Comparison of ENCODE assay signal across 8 cellular contexts in genomic region chr14:76812422-76813383, GRCh38. TPM values are rescaled to one million over a fixed set of nuclear protein-coding genes. Genes with fewer than 3 reads are reported as not detected.
DNase-seq lines count a peak whose midpoint lies in the region; ATAC-seq and TF ChIP-seq lines count a peak whose summit lies in the region.

Gene ANGEL1 (minus strand): TSS chr14:76812882. CDS start chr14:76812827, 55 bp downstream.

- no peak for TF ChIP-seq CTCF in BE2C (IDR thresholded peaks at IDR 0.05; ENCODE audit: low read depth, low read length)

- H3K4me3 ChIP-seq in BE2C (ENCODE audit: low read depth, low read length): peak within 1 kb of the TSS; percentile 88

- H3K9me3 ChIP-seq in BE2C: no peaks in the 10 kb centered on the region

- ATAC-seq in GM19324 (IDR thresholded peaks at IDR 0.05; ENCODE audit: low FRiP score, unreplicated experiment) (peak; percentile 87), HG03469 (IDR thresholded peaks at IDR 0.05; ENCODE audit: unreplicated experiment) (peak; percentile 54)

- peak within 1 kb of the TSS; percentile 84 for H3K27ac ChIP-seq in cingulate gyrus (ENCODE audit: low read depth, low read length)

- DNase-seq in BE2C: peak; percentile 97
- DNase-seq in NCI-H526 (lab: John Stamatoyannopoulos, UW): peak; percentile 85 to 97
- peak; percentile 97 for DNase-seq in activated CD4-positive, alpha-beta T cell treated with anti-CD3 and anti-CD28 coated beads for 48 hours
- peak; percentile 81 for DNase-seq in kidney glomerular epithelial cell (lab: John Stamatoyannopoulos, UW)
- peak; percentile 90 to 94 for DNase-seq in stimulated activated CD4-positive, alpha-beta T cell treated with anti-CD3 and anti-CD28 coated beads, Interleukin-15, amount 100 ng/mL, for 48 hours (ENCODE audit: low read depth in 2 of 2)

- H3K36me3 ChIP-seq in BE2C: peaks cover 5% of the 10 kb centered on the region

- no peaks in the 10 kb centered on the region for H3K27me3 ChIP-seq in BE2C

- peaks cover 8% of the 10 kb centered on the region for H3K4me1 ChIP-seq in BE2C

RNA-seq across cellular contexts. Expression of gene ANGEL1, which starts in this region (rescaled TPM):
- polyA plus RNA-seq in BE2C (2012; ENCODE audit: insufficient read depth, insufficient read length, low read depth): 23.5 TPM

Comparison
In these comparisons a context has a peak if more than half of its experiments do, and no peak if none do; other contexts are left out.
1. Peak in every context shown above with its lines: DNase-seq, ATAC-seq, H3K4me3 ChIP-seq and H3K27ac ChIP-seq.